9 cellular contexts compared by ENCODE assay signal in genomic region chr6:15066433-15067337, GRCh38.
DNase-seq lines count a peak whose midpoint lies in the region; ATAC-seq and TF ChIP-seq lines count a peak whose summit lies in the region.
"Had no signal": no experiment of that assay in that cellular context is flagged by ENCODE, and none has a peak within 500 bp of the region (broad histone marks: within the 10 kb centered on the region; RNA-seq: fewer than 3 reads in every experiment).

No MANE protein-coding gene starts in this region.

- no peak overlapping the region for H2AFZ ChIP-seq in SK-N-SH (ENCODE audit: low read depth)

- no peak overlapping the region for H3K4me3 Mint-ChIP-seq in CD8-positive, alpha-beta T cell

- no peak overlapping the region for H3K9ac ChIP-seq in SK-N-SH

- no peaks in the 10 kb centered on the region for H3K36me3 Mint-ChIP-seq in CD8-positive, alpha-beta T cell

- H3K9me3 ChIP-seq in psoas muscle (no peaks in the 10 kb centered on the region), SK-N-SH (no peaks in the 10 kb centered on the region)
- no peaks in the 10 kb centered on the region for H3K9me3 ChIP-seq in CD8-positive, alpha-beta T cell (ENCODE audit: low read length)

- no peaks in the 10 kb centered on the region for H4K20me1 ChIP-seq in SK-N-SH (ENCODE audit: insufficient read depth)

- H3K27ac ChIP-seq in psoas muscle (peak overlapping the region; percentile 47), SK-N-SH (ENCODE audit: low read depth in 2 of 2, low read length in 1 of 2) (no peak overlapping the region)
- H3K27ac ChIP-seq in CD8-positive, alpha-beta T cell (ENCODE audit: low read depth, low read length): no peak overlapping the region

- POLR2A ChIA-PET in SK-N-SH (lab: Yijun Ruan, JAX): no interaction called here
- POLR2A ChIA-PET in CD8-positive, alpha-beta T cell (lab: Charles Lee): no interaction called here

- no peaks in the 10 kb centered on the region for H3K9me3 Mint-ChIP-seq in CD8-positive, alpha-beta T cell

- WGBS in psoas muscle, 3 donors: 75 to 81% (median 76%) methylated on average over 19 of the region's 19 CpGs
- WGBS in SK-N-SH (ENCODE audit: low lambda C conversion rate): 58% methylated on average over 19 of the region's 19 CpGs

- no peaks in the 10 kb centered on the region for H3K27me3 Mint-ChIP-seq in CD8-positive, alpha-beta T cell (ENCODE audit: low read depth)

- H3K27ac Mint-ChIP-seq in CD8-positive, alpha-beta T cell: no peak overlapping the region

- H3K4me2 ChIP-seq in SK-N-SH: no peak overlapping the region

- TF ChIP-seq RAD21 in SK-N-SH (IDR thresholded peaks at IDR 0.05; ENCODE audit: low read length): no peak

- no peak for ATAC-seq in psoas muscle
- no peak for ATAC-seq in CD8-positive, alpha-beta T cell
- ATAC-seq in SK-N-SH treated with all-trans-retinoic acid at 6 μM for 48 hours: no peak

- no peaks in the 10 kb centered on the region for H3K4me1 Mint-ChIP-seq in CD8-positive, alpha-beta T cell (ENCODE audit: low read depth)

- intact Hi-C loops in psoas muscle (cut with DNase I): loop anchor here in 1 of 2 donors (10.0 kb wide), 1 partner anchor 142 kb away; no protein-coding TSS in a partner anchor
- intact Hi-C loops in CD8-positive, alpha-beta T cell (cut with DNase I, micrococcal nuclease): no loop called here

- no peak for TF ChIP-seq EP300 in SK-N-SH (IDR thresholded peaks at IDR 0.05; ENCODE audit: borderline replicate concordance in 1 of 2, low read depth in 1 of 2, low read length in 1 of 2)

- H3K36me3 ChIP-seq in psoas muscle (ENCODE audit: insufficient read depth in 1 of 2, low read depth in 1 of 2): no peaks in the 10 kb centered on the region
- no peaks in the 10 kb centered on the region for H3K36me3 ChIP-seq in SK-N-SH (replicated peaks in 1 of 2; ENCODE audit: control insufficient read depth in 1 of 2, insufficient read depth in 2 of 2, low read length in 1 of 2)
- no peaks in the 10 kb centered on the region for H3K36me3 ChIP-seq in CD8-positive, alpha-beta T cell (ENCODE audit: insufficient read depth, low read length)

- H3K9me2 ChIP-seq in SK-N-SH: no peaks in the 10 kb centered on the region

- TF ChIP-seq CTCF in psoas muscle (IDR thresholded peaks at IDR 0.05): no peak
- no peak for TF ChIP-seq CTCF in SK-N-SH (IDR thresholded peaks at IDR 0.05)
- no peak for TF ChIP-seq CTCF in CD8-positive, alpha-beta T cell (IDR thresholded peaks at IDR 0.05)

- no peaks in the 10 kb centered on the region for H3K27me3 ChIP-seq in psoas muscle (ENCODE audit: insufficient read depth in 3 of 3, low read length in 2 of 3)
- H3K27me3 ChIP-seq in SK-N-SH (ENCODE audit: insufficient read depth): no peaks in the 10 kb centered on the region
- H3K27me3 ChIP-seq in CD8-positive, alpha-beta T cell (ENCODE audit: insufficient read depth, low read length): no peaks in the 10 kb centered on the region

- H3K4me3 ChIP-seq in psoas muscle (no peak overlapping the region), SK-N-SH (ENCODE audit: low read depth in 2 of 2, low read length in 1 of 2) (no peak overlapping the region)
- no peak overlapping the region for H3K4me3 ChIP-seq in CD8-positive, alpha-beta T cell (ENCODE audit: low read depth, low read length)

- no peaks in the 10 kb centered on the region for H3K79me2 ChIP-seq in SK-N-SH (ENCODE audit: insufficient read depth)

- H3F3A ChIP-seq in SK-N-SH (replicated peaks; ENCODE audit: insufficient read depth): no peaks in the 10 kb centered on the region

- DNase-seq in EH (ENCODE audit: low read depth) (peak; percentile 82), SKM-1 (lab: John Stamatoyannopoulos, UW; ENCODE audit: unreplicated experiment) (peak; percentile 94), foreskin melanocyte (peak; percentile 22), psoas muscle (peak in 1 of 2 donors; percentile 40), SK-N-SH (no peak), NCI-H1694 (lab: John Stamatoyannopoulos, UW) (no peak)
- DNase-seq in CD8-positive, alpha-beta T cell: no peak
- DNase-seq: DMS79 treated with DMSO at 0.1 percent for 48 hours had no signal

- H3K4me1 ChIP-seq in psoas muscle: peaks cover 12% of the 10 kb centered on the region
- H3K4me1 ChIP-seq in SK-N-SH (ENCODE audit: control insufficient read depth in 1 of 2, insufficient read depth in 2 of 2, low read depth in 1 of 2, low read length in 1 of 2): no peaks in the 10 kb centered on the region; a peak in 1 of 4 replicates
- no peaks in the 10 kb centered on the region for H3K4me1 ChIP-seq in CD8-positive, alpha-beta T cell (ENCODE audit: insufficient read depth, low read length)

- CTCF ChIA-PET in SK-N-SH (lab: Yijun Ruan, JAX): no interaction called here
- CTCF ChIA-PET in CD8-positive, alpha-beta T cell (lab: Charles Lee): no interaction called here

TF ChIP-seq in SK-N-SH, 30 proteins besides CTCF, POLR2A, EP300 and RAD21:
- TF ChIP-seq RXRA (IDR thresholded peaks at IDR 0.05; ENCODE audit: borderline replicate concordance, low read depth): no peak
TF ChIP-seq in SK-N-SH: peak in this region for 0.

TF ChIP-seq in SK-N-SH treated with all-trans-retinoic acid at 6 μM for 48 hours, 23 proteins besides CTCF, POLR2A, EP300 and RAD21 (continues in another document):
- no peak for TF ChIP-seq ISL1 (CRISPR knock-in tag; IDR thresholded peaks at IDR 0.05)
- TF ChIP-seq POU6F1 (CRISPR knock-in tag; IDR thresholded peaks at IDR 0.05; ENCODE audit: borderline replicate concordance, low read depth): no peak
- no peak for TF ChIP-seq CSDC2 (CRISPR knock-in tag; IDR thresholded peaks at IDR 0.05)
- no peak for TF ChIP-seq ZC3H10 (CRISPR knock-in tag; IDR thresholded peaks at IDR 0.05)
- TF ChIP-seq ESRRG (CRISPR knock-in tag; IDR thresholded peaks at IDR 0.05): no peak
- no peak for TF ChIP-seq OSR1 (CRISPR knock-in tag; IDR thresholded peaks at IDR 0.05)
- no peak for TF ChIP-seq TSHZ2 (CRISPR knock-in tag; IDR thresholded peaks at IDR 0.05)
- no peak for TF ChIP-seq PATZ1 (CRISPR knock-in tag; IDR thresholded peaks at IDR 0.05; ENCODE audit: borderline replicate concordance)
- no peak for TF ChIP-seq ZFP30 (CRISPR knock-in tag; IDR thresholded peaks at IDR 0.05)
- TF ChIP-seq ZNF70 (CRISPR knock-in tag; IDR thresholded peaks at IDR 0.05): no peak
- TF ChIP-seq BACH2 (CRISPR knock-in tag; IDR thresholded peaks at IDR 0.05; ENCODE audit: borderline replicate concordance): no peak
- TF ChIP-seq GLIS3 (CRISPR knock-in tag; IDR thresholded peaks at IDR 0.05): no peak
- no peak for TF ChIP-seq ZNF565 (CRISPR knock-in tag; conservative IDR thresholded peaks at IDR 0.05; ENCODE audit: low read depth)
- TF ChIP-seq TOX (CRISPR knock-in tag; IDR thresholded peaks at IDR 0.05; ENCODE audit: borderline replicate concordance): no peak

Comparison
In these comparisons a context has a peak if more than half of its experiments do, and no peak if none do; other contexts are left out.
1. DNase-seq: peak in EH (single experiment), SKM-1 (single experiment) and foreskin melanocyte (single experiment); none in SK-N-SH (single experiment), NCI-H1694 (single experiment) and CD8-positive, alpha-beta T cell (0 of 7).